In genomic region chr6:43040542-43041257, GRCh38 we compare ENCODE assay signal across 1 cellular context.
A peak's percentile ranks its signal among the peaks of the same experiment; 100 is the strongest.
TF ChIP-seq lines count a peak whose summit lies in the region.

No MANE protein-coding gene starts in this region.

TF ChIP-seq in K562, 482 proteins besides CTCF, POLR2A, EP300 and RAD21:
- TF ChIP-seq FOXP1 (CRISPR knock-in tag; IDR thresholded peaks at IDR 0.05) (no peak), MYBL2 (IDR thresholded peaks at IDR 0.05; ENCODE audit: low read depth) (no peak), MYBL2 (CRISPR knock-in tag; IDR thresholded peaks at IDR 0.05; ENCODE audit: borderline replicate concordance) (no peak), POLR2G (IDR thresholded peaks at IDR 0.05; ENCODE audit: low read depth, low read length) (peak; percentile 57), ZBTB33 (CRISPR knock-in tag; IDR thresholded peaks at IDR 0.05) (0 out of 2 replicates have a peak, but pooled peaks have one; percentile 11), U2AF1 (optimal IDR thresholded peaks at IDR 0.05; ENCODE audit: low read depth, low read length) (no peak), KHSRP (IDR thresholded peaks at IDR 0.05) (no peak), ZBTB12 (CRISPR knock-in tag; IDR thresholded peaks at IDR 0.05) (no peak), RBFOX2 (IDR thresholded peaks at IDR 0.05; ENCODE audit: low read depth, low read length) (peak; percentile 45; the same call in 1 of the 2 replicates), CHD2 (IDR thresholded peaks at IDR 0.05; ENCODE audit: low read depth, low read length) (no peak), RHOXF2B (CRISPR knock-in tag; conservative IDR thresholded peaks at IDR 0.05) (no peak), POLR2AphosphoS5 (IDR thresholded peaks at IDR 0.05; ENCODE audit: control insufficient read depth, insufficient read depth, low read depth, low read length) (no peak), FOXP4 (CRISPR knock-in tag; IDR thresholded peaks at IDR 0.05; ENCODE audit: borderline replicate concordance) (no peak), RFX1 (IDR thresholded peaks at IDR 0.05) (no peak), KLF16 (IDR thresholded peaks at IDR 0.05) (no peak)
